8 cellular contexts compared by ENCODE assay signal in the genomic region with DNA sequence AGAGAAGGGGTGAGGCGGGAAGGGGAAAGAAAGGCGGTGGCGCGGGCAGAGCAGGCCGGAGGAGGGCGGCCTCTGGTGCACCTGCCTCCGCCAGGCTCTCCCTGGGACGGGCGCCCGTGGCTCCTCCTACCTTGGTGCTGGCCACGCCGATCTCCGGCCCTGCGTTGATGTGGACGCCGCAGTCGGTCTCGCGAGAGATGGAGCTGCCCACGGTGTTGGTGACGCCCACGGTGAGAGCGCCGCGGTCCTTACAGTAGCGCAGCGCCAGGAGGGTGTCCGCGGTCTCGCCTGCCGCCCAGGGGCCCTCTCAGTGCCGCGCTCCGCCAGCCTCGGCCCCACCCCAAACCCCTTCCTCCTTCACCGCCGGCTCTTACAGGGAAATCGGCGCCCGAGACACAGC. TPM values are rescaled to one million over a fixed set of nuclear protein-coding genes. Genes with fewer than 3 reads are reported as not detected.
DNase-seq lines count a peak whose midpoint lies in the region; ATAC-seq and TF ChIP-seq lines count a peak whose summit lies in the region.

No MANE protein-coding gene starts in this region.

- peak; percentile 29 for DNase-seq in NCI-H510A treated with DMSO at 0.1 percent for 48 hours (lab: John Stamatoyannopoulos, UW)
- peak; percentile 91 for DNase-seq in adipocyte (ENCODE audit: low read depth)
- DNase-seq in lower lobe of right lung, result peak; percentile 88
- peak; percentile 88 to 90 for DNase-seq in upper lobe of left lung
- no peak for DNase-seq in HUDEP-2 (lab: John Stamatoyannopoulos, UW; ENCODE audit: unreplicated experiment in 76 of 76)
- DNase-seq in NCI-H748 treated with DMSO at 0.1 percent for 48 hours (lab: John Stamatoyannopoulos, UW), result no peak
- DNase-seq in H9, result no peak

- H3K27me3 ChIP-seq in adipocyte (replicated peaks; ENCODE audit: control insufficient read depth, insufficient read depth, low read length) (no peaks in the 10 kb centered on the region), lower lobe of right lung (ENCODE audit: low read depth) (no peaks in the 10 kb centered on the region), upper lobe of left lung (no peaks in the 10 kb centered on the region), H9 (ENCODE audit: insufficient read depth, low read length) (no peaks in the 10 kb centered on the region)

- intact Hi-C loops in lower lobe of right lung (cut with DNase I), result no loop called here

- no peak for TF ChIP-seq EP300 in upper lobe of left lung (IDR thresholded peaks at IDR 0.05)

- no peak overlapping the region for H3K9ac ChIP-seq in adipocyte (ENCODE audit: low read length)
- no peak overlapping the region for H3K9ac ChIP-seq in H9 (ENCODE audit: extremely low read depth, insufficient read length, low read length)

- H3K9me3 ChIP-seq in adipocyte (ENCODE audit: control insufficient read depth, low read length) (no peaks in the 10 kb centered on the region), lower lobe of right lung (no peaks in the 10 kb centered on the region), upper lobe of left lung (no peaks in the 10 kb centered on the region), H9 (ENCODE audit: control insufficient read depth, low read depth, low read length) (no peaks in the 10 kb centered on the region)

- no peak overlapping the region for H2BK20ac ChIP-seq in H9 (ENCODE audit: low read depth, low read length, poor library complexity, severe bottlenecking)

- no peak overlapping the region for H2AFZ ChIP-seq in H9 (ENCODE audit: low read length)

- H3K4ac ChIP-seq in H9 (ENCODE audit: low read depth, low read length), result no peak overlapping the region

- no peak overlapping the region for H3K23ac ChIP-seq in H9 (ENCODE audit: insufficient read length, low read depth, low read length)

- H3K79me2 ChIP-seq in H9 (ENCODE audit: insufficient read depth, low read length), result no peaks in the 10 kb centered on the region

- H4K5ac ChIP-seq in H9 (ENCODE audit: insufficient read length, low read depth, low read length), result no peak overlapping the region

- H2BK120ac ChIP-seq in H9 (ENCODE audit: low read depth, low read length, poor library complexity, severe bottlenecking), result no peak overlapping the region

- H3K23me2 ChIP-seq in H9 (ENCODE audit: insufficient read length, low read depth, low read length, poor library complexity, severe bottlenecking), result no peaks in the 10 kb centered on the region

- H3K4me3 ChIP-seq in adipocyte (ENCODE audit: low read length) (no peak overlapping the region), lower lobe of right lung (peak overlapping the region; percentile 35), upper lobe of left lung (peak overlapping the region in 1 of 4 donors; percentile 27)

- no peak for TF ChIP-seq CTCF in lower lobe of right lung (IDR thresholded peaks at IDR 0.05)
- TF ChIP-seq CTCF in upper lobe of left lung (IDR thresholded peaks at IDR 0.05), result peak in 1 of 6 experiments; percentile 15
- TF ChIP-seq CTCF in H9 (conservative IDR thresholded peaks at IDR 0.05), result no peak

- H4K20me1 ChIP-seq in H9 (ENCODE audit: control insufficient read depth, insufficient read depth, insufficient read length), result no peaks in the 10 kb centered on the region

- H3K36me3 Mint-ChIP-seq in H9 (ENCODE audit: insufficient read depth in 1 of 3, low read depth in 3 of 3), result peaks cover 51 to 77% (median 61%) of the 10 kb centered on the region in 3 experiments

- no peak overlapping the region for H4K91ac ChIP-seq in H9 (ENCODE audit: insufficient read length, low read depth, low read length)

- H3K14ac ChIP-seq in H9 (ENCODE audit: insufficient read depth, low read length), result no peak overlapping the region

- H3K36me3 ChIP-seq in adipocyte (ENCODE audit: control insufficient read depth, insufficient read depth, low read length, severe bottlenecking) (peaks cover 55% of the 10 kb centered on the region), lower lobe of right lung (peaks cover 13% of the 10 kb centered on the region), upper lobe of left lung (no peaks in the 10 kb centered on the region)

- no peak overlapping the region for H2BK5ac ChIP-seq in H9 (ENCODE audit: insufficient read length, low read length)

- no peaks in the 10 kb centered on the region for H3K27me3 Mint-ChIP-seq in H9 (ENCODE audit: low read depth)

- H2BK12ac ChIP-seq in H9 (ENCODE audit: insufficient read length, low read depth, low read length), result no peak overlapping the region

- H3K27ac Mint-ChIP-seq in H9, result no peak overlapping the region

- no peak for TF ChIP-seq POLR2A in upper lobe of left lung (IDR thresholded peaks at IDR 0.05)

- H4K8ac ChIP-seq in H9 (replicated peaks; ENCODE audit: insufficient read length, low read depth, low read length), result no peak overlapping the region

- no peak overlapping the region for H2AK5ac ChIP-seq in H9 (ENCODE audit: insufficient read length, low read length)

- H2BK15ac ChIP-seq in H9 (ENCODE audit: low read depth, low read length), result no peak overlapping the region

- no peaks in the 10 kb centered on the region for H3K79me1 ChIP-seq in H9 (ENCODE audit: insufficient read depth, low read depth, low read length, poor library complexity, severe bottlenecking)

- no peak overlapping the region for H3K18ac ChIP-seq in H9 (ENCODE audit: insufficient read length, low read depth, low read length)

- H3K27ac ChIP-seq in lower lobe of right lung, result no peak overlapping the region
- no peak overlapping the region for H3K27ac ChIP-seq in upper lobe of left lung
- H3K27ac ChIP-seq in H9 (ENCODE audit: insufficient read length, low read depth, low read length), result no peak overlapping the region

- H3K4me1 Mint-ChIP-seq in H9, result no peaks in the 10 kb centered on the region

- 77 to 95% methylated on average over 32 to 40 of the region's 40 CpGs for WGBS in upper lobe of left lung, 2 donors
- WGBS in H9 (ENCODE audit: extremely low coverage, insufficient read length, low lambda C conversion rate), result no CpG with 5 or more reads among the region's 40 CpGs

- no peak overlapping the region for H3K4me3 Mint-ChIP-seq in H9

- H3K56ac ChIP-seq in H9 (ENCODE audit: insufficient read length, low read depth, low read length), result no peak overlapping the region

- H3K4me2 ChIP-seq in H9 (ENCODE audit: insufficient read depth, insufficient read length, low read length), result no peak overlapping the region

- no peaks in the 10 kb centered on the region for H3K9me3 Mint-ChIP-seq in H9

- H3K4me1 ChIP-seq in adipocyte (ENCODE audit: control insufficient read depth, insufficient read depth, low read length) (no peaks in the 10 kb centered on the region), lower lobe of right lung (no peaks in the 10 kb centered on the region), upper lobe of left lung (no peaks in the 10 kb centered on the region), H9 (ENCODE audit: insufficient read depth, low read length) (no peaks in the 10 kb centered on the region)

- ATAC-seq in GM21619 (IDR thresholded peaks at IDR 0.05; ENCODE audit: unreplicated experiment) (peak; percentile 60), lower lobe of right lung (peak; percentile 25 to 89), upper lobe of left lung (ENCODE audit: low FRiP score in 2 of 2) (peak in 1 of 2 donors; percentile 54)

- no peak overlapping the region for H3T11ph ChIP-seq in H9 (ENCODE audit: low read length)

RNA-seq across cellular contexts. Expression of gene MAPK9, which starts 21.8 kb away (rescaled TPM):
- 43.1 TPM for total RNA-seq in lower lobe of right lung
- 10 to 100 TPM; 20.8 to 58.5 (median 33.4) TPM for total RNA-seq in upper lobe of left lung
- total RNA-seq in H9 (2021), result 38.6 and 39.7 TPM in 2 replicates

RNA-seq across cellular contexts. Expression of gene GFPT2, which starts 39.5 kb away (rescaled TPM):
- total RNA-seq in lower lobe of right lung (13.4 TPM), upper lobe of left lung (10 to 100 TPM in 4 of 6 donors, 1 to 10 TPM in 2; 6.8 to 35.4 (median 18.0) TPM), H9 (2021) (85.0 and 89.8 TPM in 2 replicates)

Comparison
In these comparisons a context has a peak if more than half of its experiments do, and no peak if none do; other contexts are left out.
1. DNase-seq: peak in NCI-H510A treated with DMSO at 0.1 percent for 48 hours (single experiment), adipocyte (single experiment), lower lobe of right lung (single experiment) and upper lobe of left lung (2 of 2); none in HUDEP-2 (0 of 76), NCI-H748 treated with DMSO at 0.1 percent for 48 hours (single experiment) and H9 (single experiment).